In the genomic region with DNA sequence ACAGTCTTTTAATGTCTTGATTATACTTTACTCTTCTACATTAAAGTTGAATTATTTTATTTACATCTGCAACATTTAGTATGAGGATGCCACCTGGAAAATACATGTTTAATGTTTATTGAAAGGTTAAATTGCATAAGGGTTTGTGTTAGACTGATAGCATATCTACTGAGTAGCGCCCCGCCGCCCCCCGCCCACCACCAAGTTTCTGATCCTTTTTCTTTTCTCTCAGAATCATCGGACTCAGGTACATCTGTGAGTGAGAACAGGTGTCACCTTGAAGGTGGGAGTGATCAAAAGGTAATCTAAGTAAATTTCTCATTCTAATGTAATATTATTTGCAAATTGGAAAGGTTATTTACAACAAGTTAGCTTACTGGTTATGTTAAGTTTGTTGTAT, we compare ENCODE assay signal across 29 cellular contexts. TPM values are rescaled to one million over a fixed set of nuclear protein-coding genes. Genes with fewer than 3 reads are reported as not detected.
DNase-seq lines count a peak whose midpoint lies in the region; ATAC-seq and TF ChIP-seq lines count a peak whose summit lies in the region.
"Had no signal": no experiment of that assay in that cellular context is flagged by ENCODE, and none has a peak within 500 bp of the region (broad histone marks: within the 10 kb centered on the region; RNA-seq: fewer than 3 reads in every experiment).

No MANE protein-coding gene starts in this region.

- H3K9ac ChIP-seq in GM23248, result no peak overlapping the region

- H3K4me1 ChIP-seq in GM23248 (ENCODE audit: insufficient read depth) (peaks cover 15% of the 10 kb centered on the region; the same call in 1 of the 2 replicates), adrenal gland (replicated peaks in 1 of 2) (peaks cover 0 to 4% of the 10 kb centered on the region in 2 donors)
- H3K4me1 ChIP-seq: body of pancreas, Caco-2, prostate gland had no signal

- no peak overlapping the region for H2AFZ ChIP-seq in GM23248

- in situ Hi-C loops in GM23248 (cut with MboI), result no loop called here

- no peaks in the 10 kb centered on the region for H3K9me3 ChIP-seq in GM23248 (ENCODE audit: low read depth)
- H3K9me3 ChIP-seq in adrenal gland (replicated peaks in 1 of 3), result no peaks in the 10 kb centered on the region
- H3K9me3 ChIP-seq: body of pancreas, Caco-2, esophagus muscularis mucosa, neutrophil, prostate gland, tibial artery had no signal

- TF ChIP-seq CTCF in progenitor cell of endocrine pancreas (IDR thresholded peaks at IDR 0.05; ENCODE audit: unreplicated experiment) (no peak), adrenal gland (IDR thresholded peaks at IDR 0.05) (no peak)

- H3K36me3 ChIP-seq in GM23248 (ENCODE audit: low read depth) (peaks cover 96% of the 10 kb centered on the region), adrenal gland (replicated peaks in 1 of 2) (peaks cover 0 to 94% of the 10 kb centered on the region in 2 donors)

- intact Hi-C loops in adrenal gland (cut with DNase I), result no loop called here

- H3K27ac ChIP-seq in GM23248 (0 out of 2 replicates have a peak overlapping the region, but pooled peaks have one; percentile 7), adrenal gland (no peak overlapping the region)
- H3K27ac ChIP-seq: body of pancreas, esophagus muscularis mucosa, neutrophil, prostate gland, tibial artery had no signal

- H4K20me1 ChIP-seq in GM23248 (ENCODE audit: insufficient read depth), result 0 out of 2 replicates have a peak, but pooled peaks cover 11% of the 10 kb centered on the region

- H3K27me3 ChIP-seq in GM23248 (replicated peaks; ENCODE audit: insufficient read depth) (no peaks in the 10 kb centered on the region), adrenal gland (no peaks in the 10 kb centered on the region)
- H3K27me3 ChIP-seq: body of pancreas, esophagus muscularis mucosa, neutrophil, tibial artery had no signal

- no peak for ATAC-seq in activated naive CD8-positive, alpha-beta T cell treated with anti-CD3 and anti-CD28 coated beads, Interleukin-2, amount 50 U/mL, for 24 hours
- ATAC-seq: body of pancreas, left lobe of liver, sciatic nerve had no signal

- peak overlapping the region; percentile 50 for H3K27ac Mint-ChIP-seq in activated naive CD8-positive, alpha-beta T cell
- H3K27ac Mint-ChIP-seq in activated naive CD8-positive, alpha-beta T cell treated with anti-CD3 and anti-CD28 coated beads for 36 hours, result no peak overlapping the region
- peak overlapping the region; percentile 33 for H3K27ac Mint-ChIP-seq in activated naive CD8-positive, alpha-beta T cell treated with anti-CD3 and anti-CD28 coated beads, Interleukin-2, amount 50 U/mL, for 24 hours
- peak overlapping the region; percentile 24 for H3K27ac Mint-ChIP-seq in progenitor cell of endocrine pancreas
- H3K27ac Mint-ChIP-seq: activated B cell treated with CpG ODN at 0.5 μM for 24 hours had no signal

- H3K4me2 ChIP-seq in GM23248 (ENCODE audit: unreplicated experiment), result no peak overlapping the region

- H3K79me2 ChIP-seq in GM23248 (ENCODE audit: insufficient read depth), result peaks cover 98% of the 10 kb centered on the region

- H3K4me3 ChIP-seq in GM23248, result no peak overlapping the region
- no peak overlapping the region for H3K4me3 ChIP-seq in adrenal gland
- H3K4me3 ChIP-seq: body of pancreas, esophagus muscularis mucosa, prostate gland, tibial artery had no signal

- no peak for TF ChIP-seq POLR2A in adrenal gland (IDR thresholded peaks at IDR 0.05)

- no peak for DNase-seq in activated naive CD8-positive, alpha-beta T cell treated with anti-CD3 and anti-CD28 coated beads for 36 hours
- no peak for DNase-seq in GM23248
- DNase-seq in activated naive CD8-positive, alpha-beta T cell treated with anti-CD3 and anti-CD28 coated beads, Interleukin-2, amount 50 U/mL, for 24 hours, result no peak
- no peak for DNase-seq in progenitor cell of endocrine pancreas (ENCODE audit: low spot score, unreplicated experiment)
- DNase-seq in adrenal gland, result no peak
- no peak for DNase-seq in NCI-H187 (lab: John Stamatoyannopoulos, UW)
- DNase-seq: activated B cell treated with CpG ODN at 0.5 μM for 24 hours; activated CD4-positive, alpha-beta memory T cell treated with anti-CD3 and anti-CD28 coated beads for 36 hours; activated effector memory CD4-positive, alpha-beta T cell treated with anti-CD3 and anti-CD28 coated beads, Interleukin-2, amount 50 U/mL, for 16 hours; body of pancreas; Caco-2; dermis blood vessel endothelial cell; DMS53; foreskin fibroblast; head of caudate nucleus; NCI-H1092 treated with DMSO at 0.1 percent for 48 hours; NCI-H1930; NCI-H2171 treated with DMSO at 0.1 percent for 48 hours; NCI-H510A; stimulated activated CD4-positive, alpha-beta T cell treated with anti-CD3 and anti-CD28 coated beads, Interleukin-12 subunit alpha, Interleukin-12 subunit beta, amount 100 ng/mL, for 4 hours; stimulated activated CD4-positive, alpha-beta T cell treated with anti-CD3 and anti-CD28 coated beads, Interleukin-2, amount 100 ng/mL, for 48 hours; SW 1271; tibial artery had no signal

- H3K27me3 Mint-ChIP-seq in activated naive CD8-positive, alpha-beta T cell, result no peaks in the 10 kb centered on the region
- no peaks in the 10 kb centered on the region for H3K27me3 Mint-ChIP-seq in activated naive CD8-positive, alpha-beta T cell treated with anti-CD3 and anti-CD28 coated beads for 36 hours
- H3K27me3 Mint-ChIP-seq in activated naive CD8-positive, alpha-beta T cell treated with anti-CD3 and anti-CD28 coated beads, Interleukin-2, amount 50 U/mL, for 24 hours, result no peaks in the 10 kb centered on the region
- no peaks in the 10 kb centered on the region for H3K27me3 Mint-ChIP-seq in progenitor cell of endocrine pancreas
- H3K27me3 Mint-ChIP-seq: activated B cell treated with CpG ODN at 0.5 μM for 24 hours; activated CD4-positive, alpha-beta memory T cell treated with anti-CD3 and anti-CD28 coated beads for 36 hours had no signal

- peaks cover 37% of the 10 kb centered on the region for H3K4me1 Mint-ChIP-seq in activated naive CD8-positive, alpha-beta T cell (ENCODE audit: low read depth)
- H3K4me1 Mint-ChIP-seq in activated naive CD8-positive, alpha-beta T cell treated with anti-CD3 and anti-CD28 coated beads for 36 hours, result peaks cover 25% of the 10 kb centered on the region
- H3K4me1 Mint-ChIP-seq in activated naive CD8-positive, alpha-beta T cell treated with anti-CD3 and anti-CD28 coated beads, Interleukin-2, amount 50 U/mL, for 24 hours, result peaks cover 31% of the 10 kb centered on the region
- no peaks in the 10 kb centered on the region for H3K4me1 Mint-ChIP-seq in progenitor cell of endocrine pancreas (ENCODE audit: low read depth)

- WGBS in GM23248 (ENCODE audit: low coverage in 1 of 2, low lambda C conversion rate in 2 of 2, missing lambda C conversion rate in 2 of 2), 2 experiments, result 98 to 99% methylated on average over 5 of the region's 5 CpGs
- WGBS in adrenal gland, 4 donors, result 96 to 98% (median 97%) methylated on average over 5 of the region's 5 CpGs

- H3K36me3 Mint-ChIP-seq in activated naive CD8-positive, alpha-beta T cell, result peaks cover 12% of the 10 kb centered on the region
- peaks cover 32% of the 10 kb centered on the region for H3K36me3 Mint-ChIP-seq in activated naive CD8-positive, alpha-beta T cell treated with anti-CD3 and anti-CD28 coated beads for 36 hours
- H3K36me3 Mint-ChIP-seq in activated naive CD8-positive, alpha-beta T cell treated with anti-CD3 and anti-CD28 coated beads, Interleukin-2, amount 50 U/mL, for 24 hours (ENCODE audit: low read depth), result peaks cover 54% of the 10 kb centered on the region
- H3K36me3 Mint-ChIP-seq in progenitor cell of endocrine pancreas (ENCODE audit: insufficient read depth), result peaks cover 37% of the 10 kb centered on the region

- no peaks in the 10 kb centered on the region for H3K9me2 ChIP-seq in GM23248 (ENCODE audit: insufficient read depth)

- peaks cover 91% of the 10 kb centered on the region for H3F3A ChIP-seq in GM23248 (ENCODE audit: insufficient read depth)

- no peak overlapping the region for H3K4me3 Mint-ChIP-seq in activated naive CD8-positive, alpha-beta T cell
- H3K4me3 Mint-ChIP-seq in activated naive CD8-positive, alpha-beta T cell treated with anti-CD3 and anti-CD28 coated beads for 36 hours, result no peak overlapping the region
- no peak overlapping the region for H3K4me3 Mint-ChIP-seq in activated naive CD8-positive, alpha-beta T cell treated with anti-CD3 and anti-CD28 coated beads, Interleukin-2, amount 50 U/mL, for 24 hours
- no peak overlapping the region for H3K4me3 Mint-ChIP-seq in progenitor cell of endocrine pancreas (ENCODE audit: low read depth)
- H3K4me3 Mint-ChIP-seq: activated B cell treated with CpG ODN at 0.5 μM for 24 hours; activated CD4-positive, alpha-beta memory T cell treated with anti-CD3 and anti-CD28 coated beads for 36 hours had no signal

- no peaks in the 10 kb centered on the region for H3K9me3 Mint-ChIP-seq in activated naive CD8-positive, alpha-beta T cell (ENCODE audit: low read depth)
- H3K9me3 Mint-ChIP-seq in activated naive CD8-positive, alpha-beta T cell treated with anti-CD3 and anti-CD28 coated beads for 36 hours, result no peaks in the 10 kb centered on the region
- H3K9me3 Mint-ChIP-seq in activated naive CD8-positive, alpha-beta T cell treated with anti-CD3 and anti-CD28 coated beads, Interleukin-2, amount 50 U/mL, for 24 hours, result no peaks in the 10 kb centered on the region
- no peaks in the 10 kb centered on the region for H3K9me3 Mint-ChIP-seq in progenitor cell of endocrine pancreas (ENCODE audit: low read depth)
- H3K9me3 Mint-ChIP-seq: activated B cell treated with CpG ODN at 0.5 μM for 24 hours; activated CD4-positive, alpha-beta memory T cell treated with anti-CD3 and anti-CD28 coated beads for 36 hours had no signal

RNA-seq across cellular contexts. Expression of gene MDM2, which starts 16.2 kb away (rescaled TPM):
- 100 to 1,000 TPM; 152 to 158 TPM for total RNA-seq in activated naive CD8-positive, alpha-beta T cell treated with anti-CD3 and anti-CD28 coated beads for 36 hours
- total RNA-seq in GM23248 (2014; rRNA removed; shearing (Covaris generic)), result 111 and 156 TPM in 2 replicates
- polyA plus RNA-seq in GM23248 (2016; fragmentation: Nextera tagmentation; extraction: Ambion mirVana), result 71.4 and 80.4 TPM in 2 replicates
- 153 and 159 TPM in 2 replicates for total RNA-seq in progenitor cell of endocrine pancreas
- 100 to 1,000 TPM in 4 of 8 donors, 10 to 100 TPM in 4; 44.3 to 144 (median 107) TPM for total RNA-seq in adrenal gland
- 100 to 1,000 TPM in 2 of 3 donors, 10 to 100 TPM in 1; 52.0 to 241 (median 134) TPM for polyA plus RNA-seq in adrenal gland
